Comparison of ENCODE assay signal across 20 cellular contexts in the genomic region with DNA sequence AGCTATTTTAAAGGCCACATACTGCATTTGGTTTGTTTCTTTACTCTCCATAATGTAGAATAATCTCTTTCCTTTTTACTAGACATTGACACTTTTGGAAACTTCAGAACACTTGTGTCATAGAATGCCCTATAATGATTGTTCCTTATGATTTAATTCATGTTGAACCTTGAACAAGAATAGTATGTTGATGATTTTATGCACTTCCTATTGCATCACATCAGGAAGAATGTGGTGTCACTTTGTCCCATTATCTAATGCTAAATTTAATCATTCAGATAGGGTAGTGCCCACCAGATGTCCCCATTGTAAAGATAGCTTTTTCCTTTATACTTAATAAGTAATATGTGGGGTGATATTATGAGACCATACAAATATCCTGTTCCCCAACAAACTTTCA.
"Had no signal": no experiment of that assay in that cellular context is flagged by ENCODE, and none has a peak within 500 bp of the region (broad histone marks: within the 10 kb centered on the region; RNA-seq: fewer than 3 reads in every experiment).

No MANE protein-coding gene starts in this region.

- H3K4me1 ChIP-seq: gastrocnemius medialis, heart right ventricle, neural progenitor cell, right atrium auricular region had no signal

- DNase-seq: cortex of kidney; dorsolateral prefrontal cortex; effector CD8-positive, alpha-beta T cell; gastrocnemius medialis; heart right ventricle; hypothalamus; kidney glomerular epithelial cell; mammary epithelial cell; nucleus accumbens; ovary; small intestine; stimulated activated CD4-positive, alpha-beta T cell treated with anti-CD3 and anti-CD28 coated beads, Interleukin-2, amount 100 ng/mL, for 48 hours; stimulated activated naive CD4-positive, alpha-beta T cell treated with Interleukin-2 at 50 U/mL for 16 hours; trophoblast cell had no signal

- H3K27ac ChIP-seq: dorsolateral prefrontal cortex, gastrocnemius medialis, heart right ventricle, neural progenitor cell, ovary, right atrium auricular region had no signal

- FAIRE-seq: islet of Langerhans, small intestine had no signal

- H3K4me2 ChIP-seq: neural progenitor cell had no signal

- H3K36me3 ChIP-seq: gastrocnemius medialis, heart right ventricle, neural progenitor cell, ovary, right atrium auricular region had no signal

- H3K9me3 ChIP-seq: gastrocnemius medialis, ovary, right atrium auricular region had no signal

- ATAC-seq: esophagus mucosa; gastrocnemius medialis; heart right ventricle; left lobe of liver; natural killer cell treated with Interleukin-12 subunit alpha and Interleukin-12 subunit beta and Interleukin-15 and Interleukin-18, amount 100 ng/mL, for 72 hours had no signal

- H3K4me3 ChIP-seq: dorsolateral prefrontal cortex, gastrocnemius medialis, heart right ventricle, neural progenitor cell, ovary, right atrium auricular region had no signal

- H3K9ac ChIP-seq: neural progenitor cell had no signal

- H3K27me3 ChIP-seq: dorsolateral prefrontal cortex, gastrocnemius medialis, neural progenitor cell, ovary, right atrium auricular region had no signal

- H2AFZ ChIP-seq: neural progenitor cell had no signal
